In genomic region chr20:2206957-2207769, GRCh38 we compare ENCODE assay signal across 8 cellular contexts.
DNase-seq lines count a peak whose midpoint lies in the region; ATAC-seq lines count a peak whose summit lies in the region.

No MANE protein-coding gene starts in this region.

- DNase-seq in LoVo (ENCODE audit: low spot score) (peak; percentile 43), T-helper 2 cell (peak; percentile 9 to 57 (median 16)), astrocyte of the hippocampus (ENCODE audit: low read depth, low spot score) (peak; percentile 88), iPS DF 19.7 (ENCODE audit: low read depth, low spot score) (peak; percentile 40), sciatic nerve (ENCODE audit: low spot score) (peak; percentile 84)

- H4K20me1 ChIP-seq in BLaER1: no peaks in the 10 kb centered on the region

- H3K4me1 ChIP-seq in BLaER1: peaks cover 28% of the 10 kb centered on the region

- H3K4me2 ChIP-seq in BLaER1: peak overlapping the region; percentile 95

- ATAC-seq in GM19395 (IDR thresholded peaks at IDR 0.05; ENCODE audit: unreplicated experiment) (peak; percentile 78), sciatic nerve (peak; percentile 96), GM18870 (IDR thresholded peaks at IDR 0.05; ENCODE audit: unreplicated experiment) (no peak)

- intact Hi-C loops in sciatic nerve (cut with DNase I): loop anchor here (10.0 kb wide), 1 partner anchor 248 kb away; no protein-coding TSS in a partner anchor

- H3K27ac ChIP-seq in BLaER1: peak overlapping the region; percentile 31; the same call in 1 of the 2 replicates

- no peaks in the 10 kb centered on the region for H3K36me3 ChIP-seq in BLaER1

- H3K27me3 ChIP-seq in BLaER1: no peaks in the 10 kb centered on the region; the same call in 1 of the 2 replicates

- peak overlapping the region; percentile 67; the same call in 1 of the 2 replicates for H3K9ac ChIP-seq in BLaER1

- H3K4me3 ChIP-seq in BLaER1: peak overlapping the region; percentile 68

- H3K9me3 ChIP-seq in BLaER1: no peaks in the 10 kb centered on the region

Comparison
In these comparisons a context has a peak if more than half of its experiments do, and no peak if none do; other contexts are left out.
1. DNase-seq: peak in every context shown above with its lines; median percentile 88 in astrocyte of the hippocampus; 84 in sciatic nerve; 43 in LoVo; 40 in iPS DF 19.7; 16 in T-helper 2 cell.